In genomic region chr18:31942999-31943894, GRCh38 we compare ENCODE assay signal across 1 cellular context.
TF ChIP-seq lines count a peak whose summit lies in the region.

TSS of gene TRAPPC8 (minus strand) at chr18:31943128. CDS start at chr18:31942764, 364 bp downstream.

TF ChIP-seq in SK-N-SH, 30 proteins besides CTCF, POLR2A, EP300 and RAD21 (continued from another document):
- TF ChIP-seq ELF1 (IDR thresholded peaks at IDR 0.05) (peak; percentile 86), ZBTB33 (IDR thresholded peaks at IDR 0.05; ENCODE audit: borderline replicate concordance, low read depth) (no peak), GABPA (IDR thresholded peaks at IDR 0.05; ENCODE audit: low read depth) (peak; percentile 76), USF2 (IDR thresholded peaks at IDR 0.05; ENCODE audit: borderline replicate concordance, low read depth, low read length) (peak; percentile 95), JUND (IDR thresholded peaks at IDR 0.05) (no peak), NRF1 (IDR thresholded peaks at IDR 0.05; ENCODE audit: low read depth, low read length) (no peak; the same call in 1 of the 2 replicates), EZH2phosphoT487 (IDR thresholded peaks at IDR 0.05; ENCODE audit: borderline replicate concordance, low read depth) (no peak), PBX3 (IDR thresholded peaks at IDR 0.05) (no peak), MXI1 (IDR thresholded peaks at IDR 0.05; ENCODE audit: low read depth, low read length) (peak; percentile 80; the same call in 1 of the 2 replicates), RXRA (IDR thresholded peaks at IDR 0.05; ENCODE audit: borderline replicate concordance, low read depth) (no peak), FOXJ3 (CRISPR knock-in tag; IDR thresholded peaks at IDR 0.05) (no peak; the same call in 1 of the 2 replicates), MAX (IDR thresholded peaks at IDR 0.05; ENCODE audit: low read depth) (0 out of 2 replicates have a peak, but pooled peaks have one; percentile 36), POLR2AphosphoS5 (IDR thresholded peaks at IDR 0.05; ENCODE audit: low read depth, low read length) (peak; percentile 82)
